ENCODE assay signal across 11 cellular contexts in genomic region chr14:75299064-75299463, GRCh38. TPM values are rescaled to one million over a fixed set of nuclear protein-coding genes. Genes with fewer than 3 reads are reported as not detected.
A peak's percentile ranks its signal among the peaks of the same experiment; 100 is the strongest.
DNase-seq lines count a peak whose midpoint lies in the region; ATAC-seq and TF ChIP-seq lines count a peak whose summit lies in the region.
"Had no signal": no experiment of that assay in that cellular context is flagged by ENCODE, and none has a peak within 500 bp of the region (broad histone marks: within the 10 kb centered on the region; RNA-seq: fewer than 3 reads in every experiment).

No MANE protein-coding gene starts in this region.

- no peak for TF ChIP-seq EP300 in stomach (IDR thresholded peaks at IDR 0.05)

- no peaks in the 10 kb centered on the region for H3K9me3 ChIP-seq in adrenal gland (replicated peaks in 1 of 3)
- H3K9me3 ChIP-seq in stomach = no peaks in the 10 kb centered on the region

- H3K4me3 ChIP-seq in adrenal gland (no peak overlapping the region), stomach (no peak overlapping the region)
- H3K4me3 ChIP-seq: cardiac muscle cell had no signal

- no peak for ATAC-seq in GM19452 (IDR thresholded peaks at IDR 0.05; ENCODE audit: unreplicated experiment)

- H3K27ac ChIP-seq in adrenal gland (peak overlapping the region; percentile 34 to 92 (median 64)), stomach (peak overlapping the region in 4 of 5 donors; percentile 61 to 95 (median 77))
- H3K27ac ChIP-seq: cardiac muscle cell had no signal

- peaks cover 14 to 34% of the 10 kb centered on the region in 2 donors for H3K4me1 ChIP-seq in adrenal gland (replicated peaks in 1 of 2)
- peaks cover 13 to 48% (median 27%) of the 10 kb centered on the region in 4 donors for H3K4me1 ChIP-seq in stomach

- intact Hi-C loops in adrenal gland (cut with DNase I) (no loop called here), stomach (cut with DNase I; ENCODE audit: low total_unique reads) (no loop called here)

- TF ChIP-seq CTCF in adrenal gland (IDR thresholded peaks at IDR 0.05) (no peak), stomach (IDR thresholded peaks at IDR 0.05) (no peak)

- 43 to 52% (median 48%) methylated on average over 8 of the region's 8 CpGs for WGBS in adrenal gland, 4 donors
- 56 to 72% (median 64%) methylated on average over 8 of the region's 8 CpGs for WGBS in stomach, 5 donors

- no peaks in the 10 kb centered on the region for H3K36me3 ChIP-seq in adrenal gland (replicated peaks in 1 of 2)
- H3K36me3 ChIP-seq in stomach = no peaks in the 10 kb centered on the region
- H3K36me3 ChIP-seq: cardiac muscle cell had no signal

- no peak for TF ChIP-seq POLR2A in adrenal gland (IDR thresholded peaks at IDR 0.05)
- no peak for TF ChIP-seq POLR2A in stomach (IDR thresholded peaks at IDR 0.05)

- H3K27me3 ChIP-seq in adrenal gland (no peaks in the 10 kb centered on the region), stomach (no peaks in the 10 kb centered on the region)
- H3K27me3 ChIP-seq: cardiac muscle cell had no signal

- DNase-seq in Kasumi-1 (lab: John Stamatoyannopoulos, UW) (peak; percentile 90 to 93), adrenal gland (peak in 6 of 7 donors; percentile 52 to 82 (median 70)), iris pigment epithelial cell (ENCODE audit: low read depth) (peak; percentile 90), stomach (no peak), DMS 273 (lab: John Stamatoyannopoulos, UW; ENCODE audit: unreplicated experiment) (no peak), germinal center (ENCODE audit: low spot score) (no peak)
- no peak for DNase-seq in stimulated activated CD4-positive, alpha-beta T cell treated with anti-CD3 and anti-CD28 coated beads, Interleukin-1b, Interleukin-23, amount 100 ng/mL, for 48 hours
- DNase-seq: DMS153, NCI-H2081 had no signal

RNA-seq across cellular contexts. Expression of gene FOS, which starts 20.4 kb away (rescaled TPM):
- 100 to 1,000 TPM in 5 of 8 donors, 10 to 100 TPM in 3; 47.9 to 393 (median 152) TPM for total RNA-seq in adrenal gland
- 100 to 1,000 TPM in 2 of 3 donors, 10 to 100 TPM in 1; 63.2 to 129 (median 107) TPM for polyA plus RNA-seq in adrenal gland
- 1,000 to 10,000 TPM in 1 of 5 donors, 100 to 1,000 TPM in 4; 134 to 1,274 (median 649) TPM for total RNA-seq in stomach
- 10 to 100 TPM; 62.2 to 82.0 (median 77.1) TPM for polyA plus RNA-seq in stomach

Comparison
In these comparisons a context has a peak if more than half of its experiments do, and no peak if none do; other contexts are left out.
1. DNase-seq: peak in Kasumi-1 (2 of 2), adrenal gland (6 of 7) and iris pigment epithelial cell (single experiment); none in stomach (single experiment), DMS 273 (single experiment), germinal center (single experiment) and stimulated activated CD4-positive, alpha-beta T cell treated with anti-CD3 and anti-CD28 coated beads, Interleukin-1b, Interleukin-23, amount 100 ng/mL, for 48 hours (single experiment).